ENCODE assay signal across 2 cellular contexts in genomic region chr14:36662543-36663403, GRCh38.
TF ChIP-seq lines count a peak whose summit lies in the region.

No MANE protein-coding gene starts in this region.

TF ChIP-seq in HCT116, 20 proteins besides CTCF, POLR2A, EP300 and RAD21 (continued from another document):
- no peak for TF ChIP-seq REST (IDR thresholded peaks at IDR 0.05; ENCODE audit: low read depth)
- no peak for TF ChIP-seq YY1 (IDR thresholded peaks at IDR 0.05; ENCODE audit: extremely low read depth, insufficient replicate concordance, low read depth, low read length)
- TF ChIP-seq POLR2AphosphoS5 (IDR thresholded peaks at IDR 0.05; ENCODE audit: low read depth, low read length): no peak
- TF ChIP-seq TCF7L2 (IDR thresholded peaks at IDR 0.05; ENCODE audit: borderline replicate concordance, extremely low read depth, insufficient read depth, insufficient read length): no peak
- TF ChIP-seq ZNF274 (IDR thresholded peaks at IDR 0.05; ENCODE audit: low read depth, low read length): no peak
- no peak for TF ChIP-seq FOSL1 (IDR thresholded peaks at IDR 0.05; ENCODE audit: low read depth)
- TF ChIP-seq CBX3 (IDR thresholded peaks at IDR 0.05; ENCODE audit: low read depth): no peak
- TF ChIP-seq ZBTB33 (IDR thresholded peaks at IDR 0.05; ENCODE audit: extremely low read depth, insufficient replicate concordance, low read length): no peak
- no peak for TF ChIP-seq EZH2phosphoT487 (IDR thresholded peaks at IDR 0.05; ENCODE audit: borderline replicate concordance)
TF ChIP-seq in HCT116: peak in this region for 0.

TF ChIP-seq in SK-N-SH, 30 proteins besides CTCF, POLR2A, EP300 and RAD21 (continued from another document):
- TF ChIP-seq USF1 (IDR thresholded peaks at IDR 0.05; ENCODE audit: borderline replicate concordance, low read depth) (no peak), GATA2 (CRISPR knock-in tag; IDR thresholded peaks at IDR 0.05) (no peak), SIN3A (IDR thresholded peaks at IDR 0.05; ENCODE audit: borderline replicate concordance, low read depth, low read length) (no peak), TEAD4 (IDR thresholded peaks at IDR 0.05; ENCODE audit: borderline replicate concordance, insufficient read depth) (no peak), SMC3 (IDR thresholded peaks at IDR 0.05; ENCODE audit: low read depth, low read length) (no peak)
